Comparison of ENCODE assay signal across 19 cellular contexts in genomic region chr1:40422630-40423263, GRCh38. TPM values are rescaled to one million over a fixed set of nuclear protein-coding genes. Genes with fewer than 3 reads are reported as not detected.
DNase-seq lines count a peak whose midpoint lies in the region; ATAC-seq and TF ChIP-seq lines count a peak whose summit lies in the region.
"Had no signal": no experiment of that assay in that cellular context is flagged by ENCODE, and none has a peak within 500 bp of the region (broad histone marks: within the 10 kb centered on the region; RNA-seq: fewer than 3 reads in every experiment).

No MANE protein-coding gene starts in this region.

- no peak overlapping the region for H3K4me3 ChIP-seq in osteoblast (ENCODE audit: insufficient read depth, low read length)
- H3K4me3 ChIP-seq: heart right ventricle, left lung had no signal

- no peaks in the 10 kb centered on the region for H3K4me1 ChIP-seq in osteoblast (ENCODE audit: insufficient read depth, low read length)

- H3K36me3 Mint-ChIP-seq in activated naive CD4-positive, alpha-beta T cell treated with anti-CD3 and anti-CD28 coated beads for 36 hours (ENCODE audit: low read depth): peaks cover 70% of the 10 kb centered on the region
- peaks cover 21% of the 10 kb centered on the region for H3K36me3 Mint-ChIP-seq in IgD-negative memory B cell
- H3K36me3 Mint-ChIP-seq in dendritic cell treated with granulocyte-macrophage colony-stimulating factor and Interleukin-4, amounts not matched to agents 40 ng/mL and 50 ng/mL, for 4 days (ENCODE audit: low read depth): peaks cover 86% of the 10 kb centered on the region

- H3K36me3 ChIP-seq in osteoblast (ENCODE audit: insufficient read depth, low read length): peaks cover 22% of the 10 kb centered on the region

- H3K4me2 ChIP-seq in osteoblast (ENCODE audit: insufficient read depth, low read length): no peak overlapping the region

- H2AFZ ChIP-seq in osteoblast (ENCODE audit: low read length): no peak overlapping the region

- no peaks in the 10 kb centered on the region for H3K27me3 Mint-ChIP-seq in activated naive CD4-positive, alpha-beta T cell treated with anti-CD3 and anti-CD28 coated beads for 36 hours (ENCODE audit: low read depth)
- no peaks in the 10 kb centered on the region for H3K27me3 Mint-ChIP-seq in IgD-negative memory B cell
- no peaks in the 10 kb centered on the region for H3K27me3 Mint-ChIP-seq in dendritic cell treated with granulocyte-macrophage colony-stimulating factor and Interleukin-4, amounts not matched to agents 40 ng/mL and 50 ng/mL, for 4 days
- H3K27me3 Mint-ChIP-seq: CD4-positive, alpha-beta memory T cell had no signal

- intact Hi-C loops in activated naive CD4-positive, alpha-beta T cell treated with anti-CD3 and anti-CD28 coated beads for 36 hours (cut with micrococcal nuclease): no loop called here
- intact Hi-C loops in dendritic cell treated with granulocyte-macrophage colony-stimulating factor and Interleukin-4, amounts not matched to agents 40 ng/mL and 50 ng/mL, for 4 days (cut with micrococcal nuclease): no loop called here

- no peaks in the 10 kb centered on the region for H3K27me3 ChIP-seq in osteoblast (ENCODE audit: insufficient read depth, low read length)
- H3K27me3 ChIP-seq: heart right ventricle, left lung had no signal

- no peaks in the 10 kb centered on the region for H3K79me2 ChIP-seq in osteoblast (ENCODE audit: insufficient read depth, low read length)

- H3K4me1 Mint-ChIP-seq in activated naive CD4-positive, alpha-beta T cell treated with anti-CD3 and anti-CD28 coated beads for 36 hours (ENCODE audit: low read depth): peaks cover 13% of the 10 kb centered on the region
- peaks cover 14 to 37% (median 16%) of the 10 kb centered on the region in 3 donors for H3K4me1 Mint-ChIP-seq in IgD-negative memory B cell
- H3K4me1 Mint-ChIP-seq in dendritic cell treated with granulocyte-macrophage colony-stimulating factor and Interleukin-4, amounts not matched to agents 40 ng/mL and 50 ng/mL, for 4 days (ENCODE audit: low read depth): peaks cover 77% of the 10 kb centered on the region
- H3K4me1 Mint-ChIP-seq: nephron had no signal

- no peak for DNase-seq in activated naive CD4-positive, alpha-beta T cell treated with anti-CD3 and anti-CD28 coated beads for 36 hours
- no peak for DNase-seq in activated naive CD4-positive, alpha-beta T cell treated with Interleukin-2 at 50 U/mL for 16 hours
- DNase-seq in osteoblast (ENCODE audit: insufficient read length, low spot score, missing footprints) (peak; percentile 47), GOT3 (lab: John Stamatoyannopoulos, UW) (no peak)
- DNase-seq: activated effector memory CD4-positive, alpha-beta T cell treated with anti-CD3 and anti-CD28 coated beads, Interleukin-2, amount 50 U/mL, for 16 hours; CD4-positive, alpha-beta memory T cell; central memory CD4-positive, alpha-beta T cell; heart right ventricle; Karpas-422; NCI-H1694; NCI-H2171; NCI-H524 had no signal

- peak overlapping the region; percentile 53 for H3K27ac Mint-ChIP-seq in activated naive CD4-positive, alpha-beta T cell treated with anti-CD3 and anti-CD28 coated beads for 36 hours
- peak overlapping the region; percentile 90 to 91 (median 91) for H3K27ac Mint-ChIP-seq in IgD-negative memory B cell
- peak overlapping the region; percentile 89 for H3K27ac Mint-ChIP-seq in dendritic cell treated with granulocyte-macrophage colony-stimulating factor and Interleukin-4, amounts not matched to agents 40 ng/mL and 50 ng/mL, for 4 days

- H4K20me1 ChIP-seq in osteoblast (ENCODE audit: insufficient read depth, low read length): no peaks in the 10 kb centered on the region

- no peak overlapping the region for H3K27ac ChIP-seq in osteoblast (ENCODE audit: low read depth, low read length)
- H3K27ac ChIP-seq: left lung had no signal

- no peak for TF ChIP-seq CTCF in osteoblast (IDR thresholded peaks at IDR 0.05; ENCODE audit: extremely low read depth, low read depth, low read length)

- H3K9me3 ChIP-seq in osteoblast (ENCODE audit: low read depth, low read length): no peaks in the 10 kb centered on the region
- H3K9me3 ChIP-seq: heart right ventricle, left lung had no signal

- ATAC-seq in GM21529 (IDR thresholded peaks at IDR 0.05; ENCODE audit: unreplicated experiment): no peak
- no peak for ATAC-seq in HG02870 (IDR thresholded peaks at IDR 0.05; ENCODE audit: unreplicated experiment)

- H3K4me3 Mint-ChIP-seq in activated naive CD4-positive, alpha-beta T cell treated with anti-CD3 and anti-CD28 coated beads for 36 hours: no peak overlapping the region
- peak overlapping the region in 2 of 4 donors; percentile 12 to 25 for H3K4me3 Mint-ChIP-seq in IgD-negative memory B cell
- peak overlapping the region; percentile 56 for H3K4me3 Mint-ChIP-seq in dendritic cell treated with granulocyte-macrophage colony-stimulating factor and Interleukin-4, amounts not matched to agents 40 ng/mL and 50 ng/mL, for 4 days
- H3K4me3 Mint-ChIP-seq: CD4-positive, alpha-beta memory T cell; nephron had no signal

- peaks cover 2% of the 10 kb centered on the region for H3K9me3 Mint-ChIP-seq in activated naive CD4-positive, alpha-beta T cell treated with anti-CD3 and anti-CD28 coated beads for 36 hours
- H3K9me3 Mint-ChIP-seq in IgD-negative memory B cell: no peaks in the 10 kb centered on the region
- H3K9me3 Mint-ChIP-seq in dendritic cell treated with granulocyte-macrophage colony-stimulating factor and Interleukin-4, amounts not matched to agents 40 ng/mL and 50 ng/mL, for 4 days: no peaks in the 10 kb centered on the region
- H3K9me3 Mint-ChIP-seq: CD4-positive, alpha-beta memory T cell; nephron had no signal

- CTCF ChIA-PET in activated naive CD4-positive, alpha-beta T cell treated with anti-CD3 and anti-CD28 coated beads for 36 hours (lab: Charles Lee): interaction anchor here (0.6 kb wide), 1 partner anchor 85 kb away, joined by 3 read pairs; no protein-coding TSS in a partner anchor

RNA-seq across cellular contexts. Expression of gene ZFP69B, which starts 27.5 kb away (rescaled TPM):
- 10 to 100 TPM; 11.2 to 11.3 TPM for total RNA-seq in activated naive CD4-positive, alpha-beta T cell treated with anti-CD3 and anti-CD28 coated beads for 36 hours
- polyA plus RNA-seq in IgD-negative memory B cell: 0.95 TPM
- total RNA-seq in osteoblast: 4.7 and 5.6 TPM in 2 replicates

RNA-seq across cellular contexts. Expression of gene SMAP2, which starts 49.2 kb away (rescaled TPM):
- 100 to 1,000 TPM; 390 to 391 TPM for total RNA-seq in activated naive CD4-positive, alpha-beta T cell treated with anti-CD3 and anti-CD28 coated beads for 36 hours
- 624 TPM for polyA plus RNA-seq in IgD-negative memory B cell
- 14.1 and 20.3 TPM in 2 replicates for total RNA-seq in osteoblast

RNA-seq across cellular contexts. Expression of gene ZFP69, which starts 54.3 kb away (rescaled TPM):
- 1 to 10 TPM; 3.5 to 3.8 TPM for total RNA-seq in activated naive CD4-positive, alpha-beta T cell treated with anti-CD3 and anti-CD28 coated beads for 36 hours
- 5.7 TPM for polyA plus RNA-seq in IgD-negative memory B cell
- 3.6 and 4.4 TPM in 2 replicates for total RNA-seq in osteoblast
- total RNA-seq: G401 had no signal

Comparison
In these comparisons a context has a peak if more than half of its experiments do, and no peak if none do; other contexts are left out.
1. RNA of gene SMAP2, which starts 49.2 kb away (total RNA-seq): 390 to 391 TPM in activated naive CD4-positive, alpha-beta T cell treated with anti-CD3 and anti-CD28 coated beads for 36 hours; 14.1 to 20.3 TPM in osteoblast; every median in the first group is over 10 times any median in the second.
2. Peak in every context shown above with its lines, with median percentiles within 50 percentile points of each other: H3K27ac Mint-ChIP-seq.